22 cellular contexts compared by ENCODE assay signal in the genomic region with DNA sequence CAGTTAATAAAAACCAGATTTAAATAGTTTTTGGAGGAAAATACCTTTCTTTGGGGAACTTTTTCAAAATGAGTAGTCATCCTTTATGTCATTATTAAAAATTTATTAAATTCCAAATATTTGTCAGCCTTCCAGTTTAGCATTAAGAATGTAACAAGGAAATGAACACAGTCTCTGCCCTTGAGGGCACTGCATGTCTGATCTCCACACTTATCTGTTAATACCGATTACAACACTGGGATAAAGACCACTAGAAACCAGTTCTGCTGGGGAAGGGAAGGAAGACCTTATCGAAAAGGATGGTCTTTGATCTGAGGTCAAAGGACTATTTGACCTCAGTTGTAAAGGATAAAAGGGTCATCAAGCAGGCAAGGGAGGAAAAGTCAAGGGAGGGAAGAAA.
DNase-seq lines count a peak whose midpoint lies in the region; ATAC-seq, FAIRE-seq and TF ChIP-seq lines count a peak whose summit lies in the region.
"Had no signal": no experiment of that assay in that cellular context is flagged by ENCODE, and none has a peak within 500 bp of the region (broad histone marks: within the 10 kb centered on the region; RNA-seq: fewer than 3 reads in every experiment).

No MANE protein-coding gene starts in this region.

- TF ChIP-seq POLR2A in HepG2 (IDR thresholded peaks at IDR 0.05; ENCODE audit: insufficient read depth in 1 of 2, low read depth in 2 of 2, low read length in 2 of 2), result no peak

- POLR2A ChIA-PET in HepG2 (lab: Yijun Ruan, JAX), result no interaction called here

- 59% methylated on average over 2 of the region's 2 CpGs for WGBS in liver
- 85% methylated on average over 2 of the region's 2 CpGs for WGBS in HepG2 (ENCODE audit: low lambda C conversion rate)

- no peak for FAIRE-seq in HepG2 (lab: Jason Lieb, UNC)
- FAIRE-seq: A204.1, D721Med, G401.6, GM12891, GM19239 had no signal

- in situ Hi-C loops in HepG2 (cut with HindIII; ENCODE audit: extremely low pct_ligation_motif_present, low pct_unique_long_range_greater_than_20kb), result no loop called here

- CTCF ChIA-PET in HepG2 (lab: Yijun Ruan, JAX; ENCODE audit: low intra/inter-chr PET ratio, low total read pairs), result no interaction called here

- DNase-seq in HepG2 (ENCODE audit: low spot score), result no peak
- no peak for DNase-seq in NCI-H446 (lab: John Stamatoyannopoulos, UW)
- DNase-seq in stimulated activated CD4-positive, alpha-beta T cell treated with anti-CD3 and anti-CD28 coated beads, Interleukin-4, amount 100 ng/mL, for 4 hours, result no peak
- DNase-seq: 8988T; ACHN; BE2C; C1 segment of cervical spinal cord; Caco-2; Calu3; CD4-positive, alpha-beta memory T cell; CD4-positive, CD25-positive, alpha-beta regulatory T cell; CD8-positive, alpha-beta memory T cell; DMS79 treated with DMSO at 0.1 percent for 48 hours; GF-D8 had no signal

- H3K36me3 ChIP-seq in liver (ENCODE audit: control insufficient read depth in 4 of 4, insufficient read depth in 3 of 4, low read depth in 1 of 4, low read length in 3 of 4), result peaks cover 3 to 14% (median 4%) of the 10 kb centered on the region in 4 donors
- H3K36me3 ChIP-seq in HepG2 (replicated peaks in 1 of 2; ENCODE audit: control insufficient read depth in 1 of 2, insufficient read depth in 2 of 2, low read length in 2 of 2), result peaks cover 0 to 5% of the 10 kb centered on the region in 2 experiments; a peak in 2 of 5 replicates
- H3K36me3 ChIP-seq: BE2C, BLaER1 had no signal

- no peaks in the 10 kb centered on the region for H4K20me1 ChIP-seq in HepG2 (ENCODE audit: insufficient read depth, low read length)
- H4K20me1 ChIP-seq: BLaER1 had no signal

- H3K27ac ChIP-seq in liver (ENCODE audit: low read depth in 1 of 2, low read length in 2 of 2) (no peak overlapping the region), HepG2 (ENCODE audit: extremely low read length, insufficient read depth, low read length) (no peak overlapping the region)
- H3K27ac ChIP-seq: BLaER1 had no signal

- TF ChIP-seq EP300 in HepG2 (IDR thresholded peaks at IDR 0.05; ENCODE audit: low read depth in 2 of 2, low read length in 2 of 2) (no peak), HepG2 (CRISPR knock-in tag; IDR thresholded peaks at IDR 0.05; ENCODE audit: borderline replicate concordance) (no peak)

- H2AFZ ChIP-seq in HepG2 (ENCODE audit: low read length), result no peak overlapping the region

- intact Hi-C loops in HepG2 (cut with micrococcal nuclease; ENCODE audit: unreplicated experiment), result no loop called here

- TF ChIP-seq CTCF in liver (IDR thresholded peaks at IDR 0.05; ENCODE audit: low read depth, low read length, missing input control) (no peak), HepG2 (CRISPR knock-in tag; IDR thresholded peaks at IDR 0.05) (no peak)

- H3K9me3 ChIP-seq in liver (ENCODE audit: control insufficient read depth in 4 of 4, low read length in 3 of 4) (no peaks in the 10 kb centered on the region), HepG2 (ENCODE audit: low read length) (no peaks in the 10 kb centered on the region)
- H3K9me3 ChIP-seq: BE2C, BLaER1, Caco-2 had no signal

- no peaks in the 10 kb centered on the region for H3K79me2 ChIP-seq in HepG2 (ENCODE audit: insufficient read depth, low read length)

- no peaks in the 10 kb centered on the region for H3K4me1 ChIP-seq in liver (ENCODE audit: control insufficient read depth in 4 of 4, insufficient read depth in 4 of 4, low read length in 3 of 4)
- H3K4me1 ChIP-seq in HepG2 (ENCODE audit: insufficient read depth, low read length), result no peaks in the 10 kb centered on the region
- H3K4me1 ChIP-seq: BE2C, Caco-2 had no signal

- H3K27me3 ChIP-seq in liver (ENCODE audit: control insufficient read depth in 4 of 4, insufficient read depth in 4 of 4, low read length in 3 of 4), result no peaks in the 10 kb centered on the region
- no peaks in the 10 kb centered on the region for H3K27me3 ChIP-seq in HepG2 (ENCODE audit: control insufficient read depth in 1 of 2, insufficient read depth in 2 of 2, low read length in 2 of 2)
- H3K27me3 ChIP-seq: BE2C, BLaER1 had no signal

- H3K4me2 ChIP-seq in HepG2 (ENCODE audit: low read depth, low read length), result no peak overlapping the region
- H3K4me2 ChIP-seq: BLaER1 had no signal

- H3K4me3 ChIP-seq in liver (ENCODE audit: low read depth in 1 of 3, low read length in 3 of 3), result no peak overlapping the region
- H3K4me3 ChIP-seq in HepG2 (replicated peaks in 1 of 3; ENCODE audit: insufficient read depth in 1 of 3, low read depth in 2 of 3, low read length in 3 of 3), result no peak overlapping the region
- H3K4me3 ChIP-seq: BLaER1 had no signal

- no peak overlapping the region for H3K9ac ChIP-seq in liver (ENCODE audit: low read depth in 1 of 2, low read length in 2 of 2)
- no peak overlapping the region for H3K9ac ChIP-seq in HepG2 (ENCODE audit: insufficient read depth, low read depth, low read length)
- H3K9ac ChIP-seq: BLaER1 had no signal

- BruUV-seq in HepG2 (replicated peaks; lab: Mats Ljungman, UMichigan), result no TSS peak

- ATAC-seq in HepG2 (no peak), SK-N-SH treated with all-trans-retinoic acid at 6 μM for 48 hours (peak; percentile 71)

- TF ChIP-seq RAD21 in liver (IDR thresholded peaks at IDR 0.05), result no peak
- no peak for TF ChIP-seq RAD21 in HepG2 (CRISPR knock-in tag; IDR thresholded peaks at IDR 0.05)

TF ChIP-seq in liver, 16 proteins besides CTCF, POLR2A, EP300 and RAD21:
- TF ChIP-seq YY1 (IDR thresholded peaks at IDR 0.05), result no peak
- peak; percentile 88 for TF ChIP-seq NR2F2 (IDR thresholded peaks at IDR 0.05)

TF ChIP-seq in HepG2, 621 proteins besides CTCF, POLR2A, EP300 and RAD21:
- TF ChIP-seq, protein P1, sequence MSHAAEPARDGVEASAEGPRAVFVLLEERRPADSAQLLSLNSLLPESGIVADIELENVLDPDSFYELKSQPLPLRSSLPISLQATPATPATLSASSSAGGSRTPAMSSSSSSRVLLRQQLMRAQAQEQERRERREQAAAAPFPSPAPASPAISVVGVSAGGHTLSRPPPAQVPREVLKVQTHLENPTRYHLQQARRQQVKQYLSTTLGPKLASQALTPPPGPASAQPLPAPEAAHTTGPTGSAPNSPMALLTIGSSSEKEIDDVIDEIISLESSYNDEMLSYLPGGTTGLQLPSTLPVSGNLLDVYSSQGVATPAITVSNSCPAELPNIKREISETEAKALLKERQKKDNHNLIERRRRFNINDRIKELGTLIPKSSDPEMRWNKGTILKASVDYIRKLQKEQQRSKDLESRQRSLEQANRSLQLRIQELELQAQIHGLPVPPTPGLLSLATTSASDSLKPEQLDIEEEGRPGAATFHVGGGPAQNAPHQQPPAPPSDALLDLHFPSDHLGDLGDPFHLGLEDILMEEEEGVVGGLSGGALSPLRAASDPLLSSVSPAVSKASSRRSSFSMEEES (CRISPR knock-in tag; IDR thresholded peaks at IDR 0.05), result no peak
- TF ChIP-seq RELA (CRISPR knock-in tag; IDR thresholded peaks at IDR 0.05) (no peak), JUND (CRISPR knock-in tag; IDR thresholded peaks at IDR 0.05) (no peak), ZNF720 (CRISPR knock-in tag; IDR thresholded peaks at IDR 0.05) (no peak), PAWR (CRISPR knock-in tag; IDR thresholded peaks at IDR 0.05; ENCODE audit: borderline replicate concordance) (no peak)
- TF ChIP-seq, protein P2, sequence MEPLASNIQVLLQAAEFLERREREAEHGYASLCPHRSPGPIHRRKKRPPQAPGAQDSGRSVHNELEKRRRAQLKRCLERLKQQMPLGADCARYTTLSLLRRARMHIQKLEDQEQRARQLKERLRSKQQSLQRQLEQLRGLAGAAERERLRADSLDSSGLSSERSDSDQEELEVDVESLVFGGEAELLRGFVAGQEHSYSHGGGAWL (CRISPR knock-in tag; IDR thresholded peaks at IDR 0.05), result no peak

TF ChIP-seq in SK-N-SH treated with all-trans-retinoic acid at 6 μM for 48 hours, 23 proteins besides CTCF, POLR2A, EP300 and RAD21 (continues in another document):
- TF ChIP-seq GLIS3 (CRISPR knock-in tag; IDR thresholded peaks at IDR 0.05), result no peak
- TF ChIP-seq, protein P3, sequence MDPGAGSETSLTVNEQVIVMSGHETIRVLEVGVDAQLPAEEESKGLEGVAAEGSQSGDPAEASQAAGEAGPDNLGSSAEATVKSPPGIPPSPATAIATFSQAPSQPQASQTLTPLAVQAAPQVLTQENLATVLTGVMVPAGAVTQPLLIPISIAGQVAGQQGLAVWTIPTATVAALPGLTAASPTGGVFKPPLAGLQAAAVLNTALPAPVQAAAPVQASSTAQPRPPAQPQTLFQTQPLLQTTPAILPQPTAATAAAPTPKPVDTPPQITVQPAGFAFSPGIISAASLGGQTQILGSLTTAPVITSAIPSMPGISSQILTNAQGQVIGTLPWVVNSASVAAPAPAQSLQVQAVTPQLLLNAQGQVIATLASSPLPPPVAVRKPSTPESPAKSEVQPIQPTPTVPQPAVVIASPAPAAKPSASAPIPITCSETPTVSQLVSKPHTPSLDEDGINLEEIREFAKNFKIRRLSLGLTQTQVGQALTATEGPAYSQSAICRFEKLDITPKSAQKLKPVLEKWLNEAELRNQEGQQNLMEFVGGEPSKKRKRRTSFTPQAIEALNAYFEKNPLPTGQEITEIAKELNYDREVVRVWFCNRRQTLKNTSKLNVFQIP (CRISPR knock-in tag; IDR thresholded peaks at IDR 0.05; ENCODE audit: borderline replicate concordance, low read depth), result no peak
- TF ChIP-seq, protein P4, sequence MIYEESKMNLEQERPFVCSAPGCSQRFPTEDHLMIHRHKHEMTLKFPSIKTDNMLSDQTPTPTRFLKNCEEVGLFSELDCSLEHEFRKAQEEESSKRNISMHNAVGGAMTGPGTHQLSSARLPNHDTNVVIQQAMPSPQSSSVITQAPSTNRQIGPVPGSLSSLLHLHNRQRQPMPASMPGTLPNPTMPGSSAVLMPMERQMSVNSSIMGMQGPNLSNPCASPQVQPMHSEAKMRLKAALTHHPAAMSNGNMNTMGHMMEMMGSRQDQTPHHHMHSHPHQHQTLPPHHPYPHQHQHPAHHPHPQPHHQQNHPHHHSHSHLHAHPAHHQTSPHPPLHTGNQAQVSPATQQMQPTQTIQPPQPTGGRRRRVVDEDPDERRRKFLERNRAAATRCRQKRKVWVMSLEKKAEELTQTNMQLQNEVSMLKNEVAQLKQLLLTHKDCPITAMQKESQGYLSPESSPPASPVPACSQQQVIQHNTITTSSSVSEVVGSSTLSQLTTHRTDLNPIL (CRISPR knock-in tag; IDR thresholded peaks at IDR 0.05; ENCODE audit: low read depth), result no peak
- no peak for TF ChIP-seq ZC3H10 (CRISPR knock-in tag; IDR thresholded peaks at IDR 0.05)
